Comparison of ENCODE assay signal across 21 cellular contexts in the genomic region with DNA sequence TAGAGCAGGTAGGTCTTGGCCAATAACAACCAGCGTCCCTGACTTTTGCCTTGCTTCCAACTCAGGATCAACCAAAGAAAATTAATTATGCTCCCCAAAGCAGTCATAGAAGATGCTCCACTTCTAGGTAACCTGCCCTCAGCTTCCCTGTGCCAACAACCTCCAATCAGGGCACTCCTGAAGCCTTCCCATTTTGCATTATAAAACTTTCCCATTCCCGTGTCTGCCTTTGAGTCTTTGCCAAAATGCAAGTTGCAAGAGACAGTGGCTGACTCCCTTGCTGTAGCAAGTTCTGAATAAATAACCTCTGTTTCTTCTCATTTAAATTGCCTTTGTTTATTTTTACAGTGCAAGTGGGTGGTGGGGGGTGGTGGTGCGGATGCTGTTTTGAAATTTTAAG.
DNase-seq lines count a peak whose midpoint lies in the region; ATAC-seq, FAIRE-seq and TF ChIP-seq lines count a peak whose summit lies in the region.
"Had no signal": no experiment of that assay in that cellular context is flagged by ENCODE, and none has a peak within 500 bp of the region (broad histone marks: within the 10 kb centered on the region; RNA-seq: fewer than 3 reads in every experiment).

No MANE protein-coding gene starts in this region.

- no peak for TF ChIP-seq RAD21 in H1 (IDR thresholded peaks at IDR 0.05 in 1 of 2, conservative IDR thresholded peaks at IDR 0.05 in 1 of 2; ENCODE audit: low read depth in 2 of 2, low read length in 2 of 2)

- H3K56ac ChIP-seq in H1 (replicated peaks; ENCODE audit: insufficient read length, low read depth, low read length) = no peak overlapping the region

- intact Hi-C loops in activated T-helper 1 cell treated with anti-CD3 and anti-CD28 coated beads, Interleukin-12 subunit alpha, Interleukin-12 subunit beta, Interleukin-2, Interleukin-4 antibody, amounts not matched to agents 30 ng/mL and 10 ng/mL and 1 ng/mL, durations not matched to agents 14 hours and 24 hours and 36 hours (cut with micrococcal nuclease) = no loop called here

- no peaks in the 10 kb centered on the region for H4K20me1 ChIP-seq in GM23338 (replicated peaks; ENCODE audit: insufficient read depth)
- H4K20me1 ChIP-seq in H1 (replicated peaks in 1 of 2; ENCODE audit: control insufficient read depth in 1 of 2, insufficient read depth in 2 of 2, low read length in 2 of 2) = no peaks in the 10 kb centered on the region

- no peaks in the 10 kb centered on the region for H3K36me3 Mint-ChIP-seq in GM23338 (ENCODE audit: low read depth)
- H3K36me3 Mint-ChIP-seq in activated T-helper 1 cell treated with anti-CD3 and anti-CD28 coated beads, Interleukin-12 subunit alpha, Interleukin-12 subunit beta, Interleukin-2, Interleukin-4 antibody, amounts not matched to agents 30 ng/mL and 10 ng/mL and 1 ng/mL, durations not matched to agents 14 hours and 24 hours and 36 hours (ENCODE audit: low read depth) = no peaks in the 10 kb centered on the region
- H3K36me3 Mint-ChIP-seq: CD4-positive, alpha-beta memory T cell had no signal

- H4K8ac ChIP-seq in H1 (ENCODE audit: extremely low read depth, insufficient read depth, low read length) = no peak overlapping the region

- no peak overlapping the region for H3K4me3 ChIP-seq in GM23338
- H3K4me3 ChIP-seq in H1 (ENCODE audit: extremely low read depth in 1 of 4, insufficient read depth in 2 of 4, low read depth in 3 of 4, low read length in 4 of 4) = no peak overlapping the region
- H3K4me3 ChIP-seq in suprapubic skin = no peak overlapping the region
- H3K4me3 ChIP-seq: A549 had no signal

- no peak overlapping the region for H2BK15ac ChIP-seq in H1 (ENCODE audit: low read length)

- peak; percentile 60 for ATAC-seq in GM23338
- ATAC-seq in HG02798 (IDR thresholded peaks at IDR 0.05; ENCODE audit: poor library complexity, unreplicated experiment) = no peak
- no peak for ATAC-seq in GM21515 (IDR thresholded peaks at IDR 0.05; ENCODE audit: unreplicated experiment)
- ATAC-seq: A549 had no signal

- H3K27me3 ChIP-seq in GM23338 (ENCODE audit: insufficient read depth) (no peaks in the 10 kb centered on the region), H1 (replicated peaks in 1 of 4; ENCODE audit: control insufficient read depth in 3 of 4, extremely low read depth in 1 of 4, insufficient read depth in 3 of 4, low read length in 3 of 4) (no peaks in the 10 kb centered on the region), suprapubic skin (no peaks in the 10 kb centered on the region)

- peaks cover 17% of the 10 kb centered on the region for H3K4me1 Mint-ChIP-seq in GM23338
- H3K4me1 Mint-ChIP-seq in activated T-helper 1 cell treated with anti-CD3 and anti-CD28 coated beads, Interleukin-12 subunit alpha, Interleukin-12 subunit beta, Interleukin-2, Interleukin-4 antibody, amounts not matched to agents 30 ng/mL and 10 ng/mL and 1 ng/mL, durations not matched to agents 14 hours and 24 hours and 36 hours (ENCODE audit: low read depth) = no peaks in the 10 kb centered on the region
- H3K4me1 Mint-ChIP-seq: CD4-positive, alpha-beta memory T cell had no signal

- H3K4me3 Mint-ChIP-seq in GM23338 = no peak overlapping the region
- no peak overlapping the region for H3K4me3 Mint-ChIP-seq in activated T-helper 1 cell treated with anti-CD3 and anti-CD28 coated beads, Interleukin-12 subunit alpha, Interleukin-12 subunit beta, Interleukin-2, Interleukin-4 antibody, amounts not matched to agents 30 ng/mL and 10 ng/mL and 1 ng/mL, durations not matched to agents 14 hours and 24 hours and 36 hours
- H3K4me3 Mint-ChIP-seq: CD4-positive, alpha-beta memory T cell had no signal

- H3K27me3 Mint-ChIP-seq in GM23338 (ENCODE audit: insufficient read depth, low read depth, poor library complexity) = no peaks in the 10 kb centered on the region
- H3K27me3 Mint-ChIP-seq in activated T-helper 1 cell treated with anti-CD3 and anti-CD28 coated beads, Interleukin-12 subunit alpha, Interleukin-12 subunit beta, Interleukin-2, Interleukin-4 antibody, amounts not matched to agents 30 ng/mL and 10 ng/mL and 1 ng/mL, durations not matched to agents 14 hours and 24 hours and 36 hours (ENCODE audit: insufficient read depth) = no peaks in the 10 kb centered on the region
- H3K27me3 Mint-ChIP-seq: CD4-positive, alpha-beta memory T cell had no signal

- no peak overlapping the region for H3K4ac ChIP-seq in H1 (replicated peaks; ENCODE audit: insufficient read length, low read depth, low read length)

- no peak overlapping the region for H2BK20ac ChIP-seq in H1 (ENCODE audit: low read length)

- FAIRE-seq in H1 (lab: Jason Lieb, UNC) = no peak
- FAIRE-seq: A549, GM12891, GM18507 had no signal

- no peak overlapping the region for H3K14ac ChIP-seq in H1 (ENCODE audit: insufficient read length)

- H2AFZ ChIP-seq in GM23338 (peak overlapping the region; percentile 78), H1 (ENCODE audit: low read length) (peak overlapping the region; percentile 36)

- H3K4me2 ChIP-seq in GM23338 (peak overlapping the region; percentile 40), H1 (ENCODE audit: insufficient read depth in 1 of 2, low read depth in 2 of 2, low read length in 2 of 2) (peak overlapping the region; percentile 5; a peak in 1 of 4 replicates)
- H3K4me2 ChIP-seq: A549 had no signal

- H2AK5ac ChIP-seq in H1 (ENCODE audit: low read depth, low read length) = no peak overlapping the region

- TF ChIP-seq CTCF in GM23338 (conservative IDR thresholded peaks at IDR 0.05; ENCODE audit: low read depth in 2 of 2) (no peak), H1 (IDR thresholded peaks at IDR 0.05; ENCODE audit: control extremely low read depth in 1 of 3, insufficient read depth in 1 of 3, low read depth in 1 of 3, low read length in 3 of 3) (no peak), suprapubic skin (IDR thresholded peaks at IDR 0.05) (no peak)

- H3K27ac Mint-ChIP-seq in GM23338 = peak overlapping the region; percentile 23; the same call in 1 of the 2 replicates
- H3K27ac Mint-ChIP-seq in activated T-helper 1 cell treated with anti-CD3 and anti-CD28 coated beads, Interleukin-12 subunit alpha, Interleukin-12 subunit beta, Interleukin-2, Interleukin-4 antibody, amounts not matched to agents 30 ng/mL and 10 ng/mL and 1 ng/mL, durations not matched to agents 14 hours and 24 hours and 36 hours = no peak overlapping the region

- H3K36me3 ChIP-seq in GM23338 (ENCODE audit: insufficient read depth) (no peaks in the 10 kb centered on the region), H1 (ENCODE audit: control insufficient read depth in 2 of 4, insufficient read depth in 4 of 4, low read length in 3 of 4) (no peaks in the 10 kb centered on the region), suprapubic skin (no peaks in the 10 kb centered on the region)

- no peak overlapping the region for H2BK12ac ChIP-seq in H1 (ENCODE audit: low read depth, low read length)

- no peak overlapping the region for H2BK5ac ChIP-seq in H1 (ENCODE audit: low read depth, low read length)

- TF ChIP-seq EP300 in H1 (IDR thresholded peaks at IDR 0.05; ENCODE audit: borderline replicate concordance in 1 of 2, low read depth in 2 of 2, low read length in 2 of 2) (no peak), suprapubic skin (IDR thresholded peaks at IDR 0.05) (no peak)

- 0 out of 2 replicates have a peak, but pooled peaks cover 4% of the 10 kb centered on the region for H3K9me2 ChIP-seq in GM23338 (ENCODE audit: insufficient read depth)

- H3K79me1 ChIP-seq in H1 (ENCODE audit: low read depth, low read length) = no peaks in the 10 kb centered on the region

- DNase-seq in GM23338 (ENCODE audit: low spot score) (peak; percentile 18), M059J (ENCODE audit: low read depth) (peak; percentile 15), H1 (ENCODE audit: low read depth in 1 of 2, low spot score in 2 of 2) (no peak), putamen (ENCODE audit: low spot score) (peak; percentile 13), suprapubic skin (ENCODE audit: low spot score in 2 of 2) (no peak)
- no peak for DNase-seq in activated T-helper 1 cell treated with anti-CD3 and anti-CD28 coated beads, Interleukin-12 subunit alpha, Interleukin-12 subunit beta, Interleukin-2, Interleukin-4 antibody, amounts not matched to agents 30 ng/mL and 10 ng/mL and 1 ng/mL, durations not matched to agents 14 hours and 24 hours and 36 hours (ENCODE audit: low spot score)
- DNase-seq: 8988T; ACHN; C1 segment of cervical spinal cord; Calu3; CD4-positive, alpha-beta memory T cell; COR-L47; DMS53; DMS79 treated with DMSO at 0.1 percent for 48 hours; GF-D8; HCEC 1CT had no signal

- no peak overlapping the region for H4K5ac ChIP-seq in H1 (ENCODE audit: insufficient read length, low read depth, low read length)

- H3F3A ChIP-seq in GM23338 (replicated peaks; ENCODE audit: low read depth) = no peaks in the 10 kb centered on the region

- 68% methylated on average over 3 of the region's 3 CpGs; no CpG with 5 or more reads in 1 of the 2 experiments for WGBS in H1 (ENCODE audit: extremely low coverage in 1 of 2, insufficient coverage in 1 of 2, insufficient read length in 1 of 2, insufficient replicate concordance in 2 of 2, low coverage in 1 of 2, low lambda C conversion rate in 2 of 2, missing lambda C conversion rate in 1 of 2), 2 experiments
- 45% methylated on average over 3 of the region's 3 CpGs for WGBS in suprapubic skin

- no peak overlapping the region for H3K9ac ChIP-seq in H1 (replicated peaks in 1 of 4; ENCODE audit: extremely low read depth in 1 of 4, low read depth in 3 of 4, low read length in 3 of 4)

- H3K9me3 ChIP-seq in H1 (ENCODE audit: insufficient read depth in 2 of 2, low read depth in 1 of 2, low read length in 1 of 2) (no peaks in the 10 kb centered on the region; a peak in 1 of 4 replicates), suprapubic skin (no peaks in the 10 kb centered on the region)
- H3K9me3 ChIP-seq: A549 had no signal

- no peak overlapping the region for H3K18ac ChIP-seq in H1 (ENCODE audit: extremely low read depth, low read length)

- no peak overlapping the region for H3K23ac ChIP-seq in H1 (ENCODE audit: insufficient read length)

- TF ChIP-seq POLR2A in H1 (IDR thresholded peaks at IDR 0.05; ENCODE audit: control extremely low read depth in 1 of 2, low read depth in 2 of 2, low read length in 2 of 2) = no peak
- no peak for TF ChIP-seq POLR2A in suprapubic skin (IDR thresholded peaks at IDR 0.05)

- peaks cover 6% of the 10 kb centered on the region; the same call in 1 of the 3 replicates for H3K9me3 Mint-ChIP-seq in GM23338
- H3K9me3 Mint-ChIP-seq in activated T-helper 1 cell treated with anti-CD3 and anti-CD28 coated beads, Interleukin-12 subunit alpha, Interleukin-12 subunit beta, Interleukin-2, Interleukin-4 antibody, amounts not matched to agents 30 ng/mL and 10 ng/mL and 1 ng/mL, durations not matched to agents 14 hours and 24 hours and 36 hours = peaks cover 6% of the 10 kb centered on the region

- H3K27ac ChIP-seq in GM23338 (ENCODE audit: low read depth) (no peak overlapping the region), H1 (ENCODE audit: low read depth, low read length) (no peak overlapping the region), suprapubic skin (no peak overlapping the region)
- H3K27ac ChIP-seq: A549 had no signal

- no peaks in the 10 kb centered on the region for H3K79me2 ChIP-seq in GM23338 (replicated peaks; ENCODE audit: insufficient read depth)
- H3K79me2 ChIP-seq in H1 (ENCODE audit: control insufficient read depth in 1 of 2, insufficient read depth in 2 of 2, low read length in 2 of 2) = no peaks in the 10 kb centered on the region

- no peak overlapping the region for H2BK120ac ChIP-seq in H1 (replicated peaks; ENCODE audit: low read depth, low read length)

- no peaks in the 10 kb centered on the region for H3K23me2 ChIP-seq in H1 (ENCODE audit: low read depth, low read length)

- no peak overlapping the region for H4K91ac ChIP-seq in H1 (replicated peaks; ENCODE audit: insufficient read length, low read length)

- POLR2A ChIA-PET in H1 (lab: Charles Lee; ENCODE audit: partially characterized antibody) = no interaction called here

- CTCF ChIA-PET in H1 (lab: Charles Lee; ENCODE audit: partially characterized antibody) = interaction anchor here (1.3 to 1.7 kb wide), 2 partner anchors 67 to 344 kb away, joined by 3 read pairs; no protein-coding TSS in a partner anchor

- peaks cover 14% of the 10 kb centered on the region for H3K4me1 ChIP-seq in GM23338 (ENCODE audit: insufficient read depth)
- peaks cover 0 to 9% (median 4%) of the 10 kb centered on the region in 4 experiments; a peak in 4 of 7 replicates for H3K4me1 ChIP-seq in H1 (replicated peaks in 1 of 4; ENCODE audit: control insufficient read depth in 3 of 4, insufficient read depth in 4 of 4, low read length in 3 of 4)
- no peaks in the 10 kb centered on the region for H3K4me1 ChIP-seq in suprapubic skin
- H3K4me1 ChIP-seq: A549 had no signal

Comparison
In these comparisons a context has a peak if more than half of its experiments do, and no peak if none do; other contexts are left out.
1. DNase-seq: peak in GM23338 (single experiment), M059J (single experiment) and putamen (single experiment); none in H1 (0 of 2), activated T-helper 1 cell treated with anti-CD3 and anti-CD28 coated beads, Interleukin-12 subunit alpha, Interleukin-12 subunit beta, Interleukin-2, Interleukin-4 antibody, amounts not matched to agents 30 ng/mL and 10 ng/mL and 1 ng/mL, durations not matched to agents 14 hours and 24 hours and 36 hours (single experiment) and suprapubic skin (0 of 2).